23 cellular contexts compared by ENCODE assay signal in genomic region chr6:86459978-86460377, GRCh38.
"Had no signal": no experiment of that assay in that cellular context is flagged by ENCODE, and none has a peak within 500 bp of the region (broad histone marks: within the 10 kb centered on the region; RNA-seq: fewer than 3 reads in every experiment).

No MANE protein-coding gene starts in this region.

- H3K4me3 ChIP-seq: left lung, ovary, right lobe of liver, testis, tibial nerve, upper lobe of left lung had no signal

- FAIRE-seq: frontal cortex, keratinocyte, small intestine, urothelium cell line had no signal

- H3K9me3 ChIP-seq: ovary, right lobe of liver, testis, tibial nerve, upper lobe of left lung had no signal

- H3K27me3 ChIP-seq: left lung, ovary, right lobe of liver, testis, tibial nerve, upper lobe of left lung had no signal

- H3K36me3 ChIP-seq: left lung, ovary, right lobe of liver, tibial nerve, upper lobe of left lung had no signal

- H3K27ac ChIP-seq: left lung, ovary, right lobe of liver, tibial nerve, upper lobe of left lung had no signal

- ATAC-seq: effector memory CD8-positive, alpha-beta T cell; left lung; naive thymus-derived CD8-positive, alpha-beta T cell; right lobe of liver; stimulated activated memory B cell treated with anti-CD40 and anti-IgM and Interleukin-4, amounts not matched to agents 10 μg/mL and 1 μg/mL and 100 μg/mL, for 72 hours; stimulated activated naive CD8-positive, alpha-beta T cell treated with anti-CD3 and anti-CD28 coated beads, Interleukin-15, Interleukin-2, amounts not matched to agents 100 U/mL and 50 U/mL, for 24 hours had no signal

- H3K4me1 ChIP-seq: left lung, right lobe of liver, testis, tibial nerve, upper lobe of left lung had no signal

- DNase-seq: cerebellar nuclear complex; cortex of kidney; effector memory CD8-positive, alpha-beta T cell; hypothalamus; immature natural killer cell; left lung; mesenchymal stem cell; naive thymus-derived CD8-positive, alpha-beta T cell; occipital lobe; ovary; right lobe of liver; small intestine; stimulated activated CD4-positive, alpha-beta T cell treated with anti-CD3 and anti-CD28 coated beads, Interleukin-15, amount 100 ng/mL, for 24 hours; stimulated activated CD4-positive, alpha-beta T cell treated with anti-CD3 and anti-CD28 coated beads, Interleukin-4, amount 100 ng/mL, for 4 hours; stimulated activated naive CD8-positive, alpha-beta T cell treated with anti-CD3 and anti-CD28 coated beads, Interleukin-15, Interleukin-2, amounts not matched to agents 100 U/mL and 50 U/mL, for 24 hours; substantia nigra; testis; upper lobe of left lung had no signal
